23 cellular contexts compared by ENCODE assay signal in the genomic region with DNA sequence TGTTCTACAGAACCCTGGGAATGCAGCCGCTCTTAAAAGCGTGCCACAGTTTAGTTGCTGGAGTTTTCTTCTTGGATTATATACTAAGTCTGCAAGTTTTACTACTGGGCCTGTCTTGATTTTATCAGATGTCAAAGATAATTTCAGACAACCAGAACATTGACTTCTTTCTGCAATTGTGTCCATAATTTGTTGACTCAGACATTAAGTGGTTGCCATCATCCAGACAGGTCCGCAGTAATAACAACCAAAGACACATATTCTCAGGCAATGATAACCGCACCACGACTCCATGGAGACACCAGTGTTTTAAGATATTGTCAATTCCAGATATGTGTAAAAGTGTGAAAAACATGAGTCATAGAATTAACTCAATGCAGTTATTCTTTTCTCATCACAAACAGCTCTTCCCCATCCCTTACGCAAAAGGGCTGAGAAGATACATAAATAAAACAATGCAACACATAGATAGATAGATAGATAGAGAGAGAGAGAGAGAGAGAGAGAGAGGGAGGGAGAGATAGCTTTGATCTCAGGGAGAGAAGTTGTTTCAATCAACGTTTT.
A peak's percentile ranks its signal among the peaks of the same experiment; 100 is the strongest.
DNase-seq lines count a peak whose midpoint lies in the region; ATAC-seq, FAIRE-seq and TF ChIP-seq lines count a peak whose summit lies in the region.
"Had no signal": no experiment of that assay in that cellular context is flagged by ENCODE, and none has a peak within 500 bp of the region (broad histone marks: within the 10 kb centered on the region; RNA-seq: fewer than 3 reads in every experiment).

No MANE protein-coding gene starts in this region.

- H3K4me3 ChIP-seq in parathyroid adenoma (ENCODE audit: low read depth, low read length) = no peak overlapping the region
- H3K4me3 ChIP-seq in lower leg skin (ENCODE audit: low read depth, poor library complexity, severe bottlenecking) = no peak overlapping the region
- no peak overlapping the region for H3K4me3 ChIP-seq in right atrium auricular region
- H3K4me3 ChIP-seq: MG63, SK-N-MC had no signal

- H3K36me3 Mint-ChIP-seq in HFFc6 (ENCODE audit: low read depth) = no peaks in the 10 kb centered on the region
- H3K36me3 Mint-ChIP-seq: CD4-positive, CD25-positive, alpha-beta regulatory T cell had no signal

- no peak overlapping the region for H3K9ac ChIP-seq in parathyroid adenoma

- H3K27me3 ChIP-seq in parathyroid adenoma (ENCODE audit: control insufficient read depth, insufficient read depth, low read length) = no peaks in the 10 kb centered on the region
- peaks cover 11 to 15% of the 10 kb centered on the region in 2 donors for H3K27me3 ChIP-seq in right atrium auricular region

- peaks cover 21% of the 10 kb centered on the region for H3K27me3 Mint-ChIP-seq in HFFc6 (ENCODE audit: insufficient read depth)

- TF ChIP-seq CTCF in D721Med (IDR thresholded peaks at IDR 0.05; ENCODE audit: insufficient read depth, missing control alignments) (no peak), parathyroid adenoma (IDR thresholded peaks at IDR 0.05) (no peak), HFFc6 (IDR thresholded peaks at IDR 0.05) (no peak), lower leg skin (IDR thresholded peaks at IDR 0.05) (no peak), right atrium auricular region (IDR thresholded peaks at IDR 0.05) (no peak)

- 78 to 81% methylated on average over 7 of the region's 7 CpGs for WGBS in lower leg skin, 2 donors

- no peaks in the 10 kb centered on the region for H3K79me2 ChIP-seq in parathyroid adenoma

- H3K36me3 ChIP-seq in parathyroid adenoma (ENCODE audit: control insufficient read depth, insufficient read depth, low read length) = no peaks in the 10 kb centered on the region
- no peaks in the 10 kb centered on the region for H3K36me3 ChIP-seq in right atrium auricular region
- H3K36me3 ChIP-seq: MG63 had no signal

- DNase-seq in D721Med (ENCODE audit: insufficient read length, low spot score) (no peak), NCI-H748 treated with DMSO at 0.1 percent for 48 hours (lab: John Stamatoyannopoulos, UW) (peak; percentile 7), NCI-H1930 (lab: John Stamatoyannopoulos, UW) (no peak), HFFc6 (no peak), lower leg skin (ENCODE audit: low spot score in 2 of 2) (no peak), right atrium auricular region (ENCODE audit: low spot score) (no peak)
- DNase-seq: CD4-positive, CD25-positive, alpha-beta regulatory T cell; COR-L47; DND-41; Karpas-422; NCI-H1694 treated with DMSO at 0.1 percent for 48 hours; NCI-H774; NK-92 treated with Interleukin-12 subunit alpha and Interleukin-12 subunit beta, amount 100 ng/mL, for 24 hours; Right ventricle myocardium superior had no signal

- TF ChIP-seq POLR2A in lower leg skin (IDR thresholded peaks at IDR 0.05) = no peak

- H3K27ac ChIP-seq in parathyroid adenoma (peak overlapping the region; percentile 56), right atrium auricular region (no peak overlapping the region)
- H3K27ac ChIP-seq: SK-N-MC had no signal

- H3K9me3 Mint-ChIP-seq in HFFc6 = no peaks in the 10 kb centered on the region

- FAIRE-seq in D721Med (lab: Jason Lieb, UNC) = peak; percentile 84
- FAIRE-seq: G401.6, GM12892, H1, RCC 7860 had no signal

- no peak overlapping the region; the same call in 1 of the 2 replicates for H3K27ac Mint-ChIP-seq in HFFc6
- H3K27ac Mint-ChIP-seq: CD4-positive, CD25-positive, alpha-beta regulatory T cell had no signal

- intact Hi-C loops in lower leg skin (cut with DNase I; ENCODE audit: low total_unique reads) = no loop called here

- H3K4me1 ChIP-seq in parathyroid adenoma (peaks cover 4% of the 10 kb centered on the region), right atrium auricular region (peaks cover 0 to 4% of the 10 kb centered on the region in 2 donors)

- H3K4me1 Mint-ChIP-seq in HFFc6 (ENCODE audit: low read depth) = peaks cover 32% of the 10 kb centered on the region

- H3K9me3 ChIP-seq in parathyroid adenoma (ENCODE audit: control insufficient read depth, low read length) (no peaks in the 10 kb centered on the region), right atrium auricular region (no peaks in the 10 kb centered on the region)
- H3K9me3 ChIP-seq: MG63 had no signal

- no peak overlapping the region for H2AFZ ChIP-seq in parathyroid adenoma

- peak overlapping the region; percentile 43 for H3K4me2 ChIP-seq in parathyroid adenoma (ENCODE audit: low read length)

- H3K4me3 Mint-ChIP-seq in HFFc6 = no peak overlapping the region
- H3K4me3 Mint-ChIP-seq: CD4-positive, CD25-positive, alpha-beta regulatory T cell had no signal

- peak; percentile 73 for ATAC-seq in SK-N-SH treated with all-trans-retinoic acid at 6 μM for 48 hours
- ATAC-seq: HCT116 had no signal

TF ChIP-seq in SK-N-SH treated with all-trans-retinoic acid at 6 μM for 48 hours, 23 proteins besides CTCF, POLR2A, EP300 and RAD21:
- peak; percentile 70; the same call in 1 of the 2 replicates for TF ChIP-seq TOX (CRISPR knock-in tag; IDR thresholded peaks at IDR 0.05; ENCODE audit: borderline replicate concordance)
- TF ChIP-seq ZNF565 (CRISPR knock-in tag; conservative IDR thresholded peaks at IDR 0.05; ENCODE audit: low read depth) = no peak
- TF ChIP-seq ZC3H10 (CRISPR knock-in tag; IDR thresholded peaks at IDR 0.05) = peak; percentile 97
- TF ChIP-seq, protein P1, sequence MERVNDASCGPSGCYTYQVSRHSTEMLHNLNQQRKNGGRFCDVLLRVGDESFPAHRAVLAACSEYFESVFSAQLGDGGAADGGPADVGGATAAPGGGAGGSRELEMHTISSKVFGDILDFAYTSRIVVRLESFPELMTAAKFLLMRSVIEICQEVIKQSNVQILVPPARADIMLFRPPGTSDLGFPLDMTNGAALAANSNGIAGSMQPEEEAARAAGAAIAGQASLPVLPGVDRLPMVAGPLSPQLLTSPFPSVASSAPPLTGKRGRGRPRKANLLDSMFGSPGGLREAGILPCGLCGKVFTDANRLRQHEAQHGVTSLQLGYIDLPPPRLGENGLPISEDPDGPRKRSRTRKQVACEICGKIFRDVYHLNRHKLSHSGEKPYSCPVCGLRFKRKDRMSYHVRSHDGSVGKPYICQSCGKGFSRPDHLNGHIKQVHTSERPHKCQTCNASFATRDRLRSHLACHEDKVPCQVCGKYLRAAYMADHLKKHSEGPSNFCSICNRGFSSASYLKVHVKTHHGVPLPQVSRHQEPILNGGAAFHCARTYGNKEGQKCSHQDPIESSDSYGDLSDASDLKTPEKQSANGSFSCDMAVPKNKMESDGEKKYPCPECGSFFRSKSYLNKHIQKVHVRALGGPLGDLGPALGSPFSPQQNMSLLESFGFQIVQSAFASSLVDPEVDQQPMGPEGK (CRISPR knock-in tag; IDR thresholded peaks at IDR 0.05; ENCODE audit: borderline replicate concordance) = peak; percentile 62; the same call in 1 of the 2 replicates
- no peak for TF ChIP-seq ZFP3 (CRISPR knock-in tag; IDR thresholded peaks at IDR 0.05)
- TF ChIP-seq, protein P2, sequence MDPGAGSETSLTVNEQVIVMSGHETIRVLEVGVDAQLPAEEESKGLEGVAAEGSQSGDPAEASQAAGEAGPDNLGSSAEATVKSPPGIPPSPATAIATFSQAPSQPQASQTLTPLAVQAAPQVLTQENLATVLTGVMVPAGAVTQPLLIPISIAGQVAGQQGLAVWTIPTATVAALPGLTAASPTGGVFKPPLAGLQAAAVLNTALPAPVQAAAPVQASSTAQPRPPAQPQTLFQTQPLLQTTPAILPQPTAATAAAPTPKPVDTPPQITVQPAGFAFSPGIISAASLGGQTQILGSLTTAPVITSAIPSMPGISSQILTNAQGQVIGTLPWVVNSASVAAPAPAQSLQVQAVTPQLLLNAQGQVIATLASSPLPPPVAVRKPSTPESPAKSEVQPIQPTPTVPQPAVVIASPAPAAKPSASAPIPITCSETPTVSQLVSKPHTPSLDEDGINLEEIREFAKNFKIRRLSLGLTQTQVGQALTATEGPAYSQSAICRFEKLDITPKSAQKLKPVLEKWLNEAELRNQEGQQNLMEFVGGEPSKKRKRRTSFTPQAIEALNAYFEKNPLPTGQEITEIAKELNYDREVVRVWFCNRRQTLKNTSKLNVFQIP (CRISPR knock-in tag; IDR thresholded peaks at IDR 0.05; ENCODE audit: borderline replicate concordance, low read depth) = peak; percentile 63; the same call in 1 of the 2 replicates
- peak; percentile 82 for TF ChIP-seq RARB (CRISPR knock-in tag; IDR thresholded peaks at IDR 0.05)
- no peak for TF ChIP-seq ZNF8 (CRISPR knock-in tag; IDR thresholded peaks at IDR 0.05)
